Comparison of ENCODE assay signal across 13 cellular contexts in the genomic region with DNA sequence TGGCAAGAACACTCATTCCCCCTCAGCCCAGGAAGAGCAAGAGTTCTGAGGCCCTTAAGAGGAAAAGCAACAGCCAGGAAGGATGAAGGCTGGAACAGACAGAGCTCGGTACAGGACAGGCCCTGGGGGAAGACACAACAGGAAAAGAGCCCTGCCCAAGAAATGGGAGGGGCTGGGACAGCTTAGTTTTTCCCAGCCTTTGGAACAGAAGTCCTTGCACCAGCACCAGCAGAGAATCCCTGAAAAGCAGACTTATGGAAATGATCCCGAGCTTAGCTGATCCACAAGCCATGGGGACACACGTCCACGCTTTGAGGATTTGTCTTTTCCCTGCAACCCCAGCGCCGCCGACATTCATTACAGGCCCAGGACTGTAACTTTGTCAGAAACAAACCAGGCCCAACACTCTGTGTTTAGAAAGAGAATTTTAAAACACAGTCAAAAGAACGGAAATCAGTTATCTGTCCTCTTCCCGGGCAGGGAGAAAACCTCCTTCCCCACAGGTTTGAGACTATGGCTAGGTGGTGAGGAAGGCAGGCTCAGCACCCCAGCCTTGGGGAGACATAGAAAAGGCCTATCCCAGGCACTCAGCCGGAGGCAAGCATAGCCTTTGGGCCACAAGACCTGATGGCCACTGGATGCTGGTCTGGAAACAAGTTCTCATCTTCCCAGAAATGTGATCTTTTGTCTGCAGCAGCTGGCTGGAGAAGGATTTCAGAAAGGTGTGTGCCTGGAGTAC. TPM values are rescaled to one million over a fixed set of nuclear protein-coding genes. Genes with fewer than 3 reads are reported as not detected.
DNase-seq lines count a peak whose midpoint lies in the region; ATAC-seq and TF ChIP-seq lines count a peak whose summit lies in the region.
"Had no signal": no experiment of that assay in that cellular context is flagged by ENCODE, and none has a peak within 500 bp of the region (broad histone marks: within the 10 kb centered on the region; RNA-seq: fewer than 3 reads in every experiment).

No MANE protein-coding gene starts in this region.

- H3K36me3 Mint-ChIP-seq in activated naive CD4-positive, alpha-beta T cell treated with anti-CD3 and anti-CD28 coated beads, Interleukin-2, amount 50 U/mL, for 24 hours, result peaks cover 11% of the 10 kb centered on the region

- H3K4me1 Mint-ChIP-seq in activated naive CD4-positive, alpha-beta T cell treated with anti-CD3 and anti-CD28 coated beads, Interleukin-2, amount 50 U/mL, for 24 hours, result peaks cover 18% of the 10 kb centered on the region

- peaks cover 0 to 48% of the 10 kb centered on the region in 2 donors for H3K4me1 ChIP-seq in right atrium auricular region
- H3K4me1 ChIP-seq: HAP-1 had no signal

- no peaks in the 10 kb centered on the region for H3K27me3 ChIP-seq in right atrium auricular region

- H3K27ac Mint-ChIP-seq in activated naive CD4-positive, alpha-beta T cell treated with anti-CD3 and anti-CD28 coated beads, Interleukin-2, amount 50 U/mL, for 24 hours, result peak overlapping the region; percentile 55

- H3K36me3 ChIP-seq in right atrium auricular region, result peaks cover 94% of the 10 kb centered on the region

- no peak for TF ChIP-seq CTCF in right atrium auricular region (IDR thresholded peaks at IDR 0.05)

- H3K9me3 Mint-ChIP-seq in activated naive CD4-positive, alpha-beta T cell treated with anti-CD3 and anti-CD28 coated beads, Interleukin-2, amount 50 U/mL, for 24 hours, result no peaks in the 10 kb centered on the region
- H3K9me3 Mint-ChIP-seq: central memory CD8-positive, alpha-beta T cell had no signal

- H3K9me3 ChIP-seq in right atrium auricular region, result no peaks in the 10 kb centered on the region
- H3K9me3 ChIP-seq: HAP-1 had no signal

- H3K4me3 ChIP-seq in right atrium auricular region, result no peak overlapping the region
- H3K4me3 ChIP-seq: HAP-1 had no signal

- no peak for ATAC-seq in HG03342 (IDR thresholded peaks at IDR 0.05; ENCODE audit: unreplicated experiment)

- H3K4me3 Mint-ChIP-seq in activated naive CD4-positive, alpha-beta T cell treated with anti-CD3 and anti-CD28 coated beads, Interleukin-2, amount 50 U/mL, for 24 hours, result no peak overlapping the region
- H3K4me3 Mint-ChIP-seq: central memory CD8-positive, alpha-beta T cell had no signal

- no peak for DNase-seq in activated naive CD4-positive, alpha-beta T cell treated with anti-CD3 and anti-CD28 coated beads, Interleukin-2, amount 50 U/mL, for 16 hours
- DNase-seq in right atrium auricular region (ENCODE audit: low spot score), result no peak
- no peak for DNase-seq in substantia nigra (lab: John Stamatoyannopoulos, UW)
- DNase-seq in NCI-H226, result no peak
- DNase-seq: ACHN; activated CD4-positive, CD25-positive, alpha-beta regulatory T cell treated with anti-CD3 and anti-CD28 coated beads, Interleukin-2, amount 50 U/mL, for 72 hours; activated gamma-delta T cell; erythroblast; SW 1271 had no signal

- H3K27ac ChIP-seq in right atrium auricular region (peak overlapping the region; percentile 56 to 58), substantia nigra (ENCODE audit: low read depth, low read length, poor library complexity, severe bottlenecking) (peak overlapping the region; percentile 9)

- no peaks in the 10 kb centered on the region for H3K27me3 Mint-ChIP-seq in activated naive CD4-positive, alpha-beta T cell treated with anti-CD3 and anti-CD28 coated beads, Interleukin-2, amount 50 U/mL, for 24 hours
- H3K27me3 Mint-ChIP-seq: central memory CD8-positive, alpha-beta T cell had no signal

RNA-seq across cellular contexts. Expression of a gene that starts 4.0 kb away (rescaled TPM):
- 1 to 10 TPM; 1.3 to 2.6 TPM for total RNA-seq in right atrium auricular region

RNA-seq across cellular contexts. Expression of a gene that starts 24.0 kb away (rescaled TPM):
- 100 to 1,000 TPM in 1 of 2 donors, 10 to 100 TPM in 1; 67.6 to 105 TPM for total RNA-seq in right atrium auricular region

RNA-seq across cellular contexts. Expression of a gene that starts 40.0 kb away (rescaled TPM):
- total RNA-seq in right atrium auricular region, result 10 to 100 TPM; 20.0 to 23.2 TPM

RNA-seq across cellular contexts. Expression of a gene that starts 50.1 kb away (rescaled TPM):
- total RNA-seq in right atrium auricular region, result 1 to 10 TPM; 1.9 to 3.6 TPM

RNA-seq across cellular contexts. Expression of a gene that starts 50.7 kb away (rescaled TPM):
- total RNA-seq in right atrium auricular region, result 1 to 10 TPM; 1.5 to 8.5 TPM
